ENCODE assay signal across 19 cellular contexts in genomic region chr4:158714937-158715336, GRCh38.
"Had no signal": no experiment of that assay in that cellular context is flagged by ENCODE, and none has a peak within 500 bp of the region (broad histone marks: within the 10 kb centered on the region; RNA-seq: fewer than 3 reads in every experiment).

No MANE protein-coding gene starts in this region.

- H3K4me3 Mint-ChIP-seq: endodermal cell; naive thymus-derived CD4-positive, alpha-beta T cell had no signal

- H3K27me3 ChIP-seq: heart left ventricle, ovary, right atrium auricular region, sigmoid colon, stomach, transverse colon had no signal

- H3K27ac ChIP-seq: coronary artery, heart left ventricle, ovary, right atrium auricular region, sigmoid colon, skin epidermis, stomach, thoracic aorta, transverse colon had no signal

- DNase-seq: effector CD4-positive, alpha-beta T cell; endodermal cell; foreskin melanocyte; heart left ventricle; hippocampal formation; kidney glomerular epithelial cell; naive thymus-derived CD4-positive, alpha-beta T cell; ovary; sigmoid colon; stimulated activated CD4-positive, alpha-beta T cell treated with anti-CD3 and anti-CD28 coated beads, Interleukin-2, amount 100 ng/mL, for 24 hours; stimulated activated CD4-positive, alpha-beta T cell treated with anti-CD3 and anti-CD28 coated beads, Interleukin-4, amount 100 ng/mL, for 4 hours; stimulated activated naive CD4-positive, alpha-beta T cell; stomach; substantia nigra; transverse colon had no signal

- H3K27me3 Mint-ChIP-seq: naive thymus-derived CD4-positive, alpha-beta T cell had no signal

- H3K9me3 ChIP-seq: heart left ventricle, ovary, right atrium auricular region, sigmoid colon, stomach, thoracic aorta, transverse colon had no signal

- H3K4me1 ChIP-seq: right atrium auricular region, sigmoid colon, transverse colon had no signal

- H3K4me3 ChIP-seq: coronary artery, heart left ventricle, ovary, right atrium auricular region, sigmoid colon, skin epidermis, stomach, thoracic aorta, transverse colon had no signal

- ATAC-seq: heart left ventricle; naive thymus-derived CD4-positive, alpha-beta T cell had no signal

- H3K27ac Mint-ChIP-seq: endodermal cell had no signal

- H3K4me1 Mint-ChIP-seq: endodermal cell had no signal

- H3K9me3 Mint-ChIP-seq: endodermal cell; naive thymus-derived CD4-positive, alpha-beta T cell had no signal

- H3K36me3 ChIP-seq: ovary had no signal
